Comparison of ENCODE assay signal across 18 cellular contexts in genomic region chr1:6627841-6628545, GRCh38. TPM values are rescaled to one million over a fixed set of nuclear protein-coding genes. Genes with fewer than 3 reads are reported as not detected.
DNase-seq lines count a peak whose midpoint lies in the region; ATAC-seq, FAIRE-seq and TF ChIP-seq lines count a peak whose summit lies in the region.
"Had no signal": no experiment of that assay in that cellular context is flagged by ENCODE, and none has a peak within 500 bp of the region (broad histone marks: within the 10 kb centered on the region; RNA-seq: fewer than 3 reads in every experiment).

No MANE protein-coding gene starts in this region.

- H3K79me2 ChIP-seq in astrocyte (ENCODE audit: insufficient read depth, low read length) = peaks cover 42% of the 10 kb centered on the region

- H3K4me1 ChIP-seq in CD8-positive, alpha-beta T cell (ENCODE audit: insufficient read depth, low read length) = peaks cover 18% of the 10 kb centered on the region
- H3K4me1 ChIP-seq in HUES6 (ENCODE audit: control insufficient read depth, insufficient read depth, low read length) (peaks cover 4% of the 10 kb centered on the region; the same call in 1 of the 2 replicates), astrocyte (ENCODE audit: insufficient read depth, low read length) (peaks cover 10% of the 10 kb centered on the region), ovary (ENCODE audit: insufficient read depth) (peaks cover 8% of the 10 kb centered on the region)

- H3K27ac ChIP-seq in CD8-positive, alpha-beta T cell (ENCODE audit: low read depth, low read length) = no peak overlapping the region
- H3K27ac ChIP-seq in HUES6 (ENCODE audit: low read depth, low read length) (no peak overlapping the region), astrocyte (ENCODE audit: low read depth, low read length) (no peak overlapping the region), ovary (no peak overlapping the region), coronary artery (no peak overlapping the region)
- H3K27ac ChIP-seq: C4-2B, heart right ventricle, sigmoid colon, stomach had no signal

- no peak for ATAC-seq in CD8-positive, alpha-beta T cell
- ATAC-seq: heart right ventricle, Panc1 had no signal

- no peak overlapping the region for H3K4me3 ChIP-seq in CD8-positive, alpha-beta T cell (ENCODE audit: low read depth, low read length)
- no peak overlapping the region for H3K4me3 ChIP-seq in HUES6 (ENCODE audit: low read depth, low read length)
- no peak overlapping the region for H3K4me3 ChIP-seq in astrocyte (ENCODE audit: insufficient read depth, low read depth, low read length)
- H3K4me3 ChIP-seq in ovary = no peak overlapping the region
- no peak overlapping the region for H3K4me3 ChIP-seq in coronary artery
- H3K4me3 ChIP-seq: heart right ventricle, sigmoid colon, stomach had no signal

- H3K9me3 ChIP-seq in CD8-positive, alpha-beta T cell (ENCODE audit: low read length) = no peaks in the 10 kb centered on the region
- no peaks in the 10 kb centered on the region for H3K9me3 ChIP-seq in HUES6 (ENCODE audit: control insufficient read depth, insufficient read depth, low read depth, low read length)
- no peaks in the 10 kb centered on the region for H3K9me3 ChIP-seq in astrocyte (ENCODE audit: insufficient read depth, low read depth, low read length)
- H3K9me3 ChIP-seq in ovary = no peaks in the 10 kb centered on the region
- H3K9me3 ChIP-seq: heart right ventricle, sigmoid colon, stomach had no signal

- no peaks in the 10 kb centered on the region for H3K27me3 Mint-ChIP-seq in CD8-positive, alpha-beta T cell (ENCODE audit: low read depth)
- H3K27me3 Mint-ChIP-seq in astrocyte (ENCODE audit: low read depth, unreplicated experiment) (no peaks in the 10 kb centered on the region), neural crest cell (ENCODE audit: low read depth) (no peaks in the 10 kb centered on the region)

- WGBS in ovary, 3 donors = 89 to 95% (median 91%) methylated on average over 21 of the region's 21 CpGs

- intact Hi-C loops in CD8-positive, alpha-beta T cell (cut with DNase I, micrococcal nuclease) = loop anchor here in 1 of 2 experiments (5.0 kb wide), 1 partner anchor 74 kb away; the partner anchor contains the start of gene DNAJC11
- intact Hi-C loops in ovary (cut with DNase I) = no loop called here

- peaks cover 30% of the 10 kb centered on the region for H3K4me1 Mint-ChIP-seq in CD8-positive, alpha-beta T cell (ENCODE audit: low read depth)
- H3K4me1 Mint-ChIP-seq in astrocyte (ENCODE audit: low read depth, unreplicated experiment) (peaks cover 4% of the 10 kb centered on the region), neural crest cell (peaks cover 30% of the 10 kb centered on the region)

- H2AFZ ChIP-seq in astrocyte (ENCODE audit: low read depth, low read length) = no peak overlapping the region

- peaks cover 15% of the 10 kb centered on the region for H3K36me3 ChIP-seq in CD8-positive, alpha-beta T cell (ENCODE audit: insufficient read depth, low read length)
- H3K36me3 ChIP-seq in HUES6 (ENCODE audit: control insufficient read depth, insufficient read depth, low read length) (peaks cover 56% of the 10 kb centered on the region), astrocyte (ENCODE audit: insufficient read depth, low read length) (peaks cover 8% of the 10 kb centered on the region), ovary (no peaks in the 10 kb centered on the region)

- no peak for TF ChIP-seq POLR2A in ovary (IDR thresholded peaks at IDR 0.05)

- peaks cover 49% of the 10 kb centered on the region for H4K20me1 ChIP-seq in astrocyte (ENCODE audit: insufficient read depth, low read length)

- CTCF ChIA-PET in CD8-positive, alpha-beta T cell (lab: Charles Lee) = interaction anchor here (0.8 to 1.6 kb wide), 2 partner anchors 18 to 74 kb away, joined by 3 to 8 read pairs; partner anchors contain the start of gene NOL9

- H3K9ac ChIP-seq in HUES6 (ENCODE audit: low read length) (peak overlapping the region; percentile 48), astrocyte (ENCODE audit: low read length) (no peak overlapping the region)

- FAIRE-seq in astrocyte (lab: Jason Lieb, UNC) = no peak
- FAIRE-seq: GM19239 had no signal

- H3K9me3 Mint-ChIP-seq in CD8-positive, alpha-beta T cell = no peaks in the 10 kb centered on the region
- H3K9me3 Mint-ChIP-seq in astrocyte (ENCODE audit: unreplicated experiment) = no peaks in the 10 kb centered on the region
- no peaks in the 10 kb centered on the region for H3K9me3 Mint-ChIP-seq in neural crest cell

- H3K36me3 Mint-ChIP-seq in CD8-positive, alpha-beta T cell = peaks cover 40% of the 10 kb centered on the region
- H3K36me3 Mint-ChIP-seq in astrocyte (ENCODE audit: low read depth, unreplicated experiment) (peaks cover 20% of the 10 kb centered on the region), neural crest cell (ENCODE audit: low read depth) (peaks cover 9% of the 10 kb centered on the region)

- POLR2A ChIA-PET in CD8-positive, alpha-beta T cell (lab: Charles Lee) = interaction anchor here (1.6 kb wide), 1 partner anchor 23 kb away, joined by 3 read pairs; no protein-coding TSS in a partner anchor

- H3K4me2 ChIP-seq in astrocyte (ENCODE audit: low read length) = no peak overlapping the region

- no peak overlapping the region for H3K27ac Mint-ChIP-seq in CD8-positive, alpha-beta T cell
- H3K27ac Mint-ChIP-seq in astrocyte (ENCODE audit: unreplicated experiment) = no peak overlapping the region
- no peak overlapping the region for H3K27ac Mint-ChIP-seq in neural crest cell (ENCODE audit: unreplicated experiment)

- TF ChIP-seq EP300 in ovary (IDR thresholded peaks at IDR 0.05) = no peak

- peak overlapping the region; percentile 9 for H3K4me3 Mint-ChIP-seq in CD8-positive, alpha-beta T cell
- H3K4me3 Mint-ChIP-seq in astrocyte (ENCODE audit: unreplicated experiment) = peak overlapping the region; percentile 74
- peak overlapping the region; percentile 88 for H3K4me3 Mint-ChIP-seq in neural crest cell

- TF ChIP-seq CTCF in CD8-positive, alpha-beta T cell (IDR thresholded peaks at IDR 0.05) = no peak
- no peak for TF ChIP-seq CTCF in astrocyte (IDR thresholded peaks at IDR 0.05; ENCODE audit: insufficient read depth, low read depth, low read length)
- no peak for TF ChIP-seq CTCF in neural crest cell (conservative IDR thresholded peaks at IDR 0.05)
- no peak for TF ChIP-seq CTCF in ovary (IDR thresholded peaks at IDR 0.05)
- no peak for TF ChIP-seq CTCF in coronary artery (IDR thresholded peaks at IDR 0.05)

- no peak for DNase-seq in CD8-positive, alpha-beta T cell
- no peak for DNase-seq in astrocyte (ENCODE audit: low read depth)
- DNase-seq in neural crest cell (ENCODE audit: low read depth, low spot score) = no peak
- DNase-seq in middle frontal gyrus (ENCODE audit: extremely low spot score, low spot score) = no peak
- DNase-seq in ovary = no peak
- no peak for DNase-seq in coronary artery (ENCODE audit: low spot score)
- DNase-seq: activated CD4-positive, alpha-beta T cell treated with anti-CD3 and anti-CD28 coated beads for 4 hours; heart right ventricle; kidney glomerular epithelial cell; NCI-H1417 treated with DMSO at 0.1 percent for 48 hours; NCI-H524; sigmoid colon; stomach; SW 1271 had no signal

- no peaks in the 10 kb centered on the region for H3K27me3 ChIP-seq in CD8-positive, alpha-beta T cell (ENCODE audit: insufficient read depth, low read length)
- H3K27me3 ChIP-seq in HUES6 (ENCODE audit: control insufficient read depth, insufficient read depth, low read length) (no peaks in the 10 kb centered on the region), astrocyte (ENCODE audit: insufficient read depth, low read length) (no peaks in the 10 kb centered on the region), ovary (no peaks in the 10 kb centered on the region)
- H3K27me3 ChIP-seq: heart right ventricle, sigmoid colon, stomach had no signal

RNA-seq across cellular contexts. Expression of gene THAP3, which starts 3.3 kb away (rescaled TPM):
- total RNA-seq in CD8-positive, alpha-beta T cell = 10 to 100 TPM; 13.9 to 14.4 TPM
- 15.1 and 16.5 TPM in 2 replicates for total RNA-seq in astrocyte
- 26.1 and 28.5 TPM in 2 replicates for total RNA-seq in neural crest cell
- total RNA-seq in ovary = 10 to 100 TPM; 15.7 to 24.6 (median 18.8) TPM
- 10 to 100 TPM in 1 of 2 donors, 1 to 10 TPM in 1; 5.6 to 33.6 TPM for polyA plus RNA-seq in ovary

RNA-seq across cellular contexts. Expression of gene PHF13, which starts 14.5 kb away (rescaled TPM):
- 1 to 10 TPM; 3.3 to 3.5 TPM for total RNA-seq in CD8-positive, alpha-beta T cell
- total RNA-seq in astrocyte (23.7 and 24.7 TPM in 2 replicates), neural crest cell (32.6 and 33.5 TPM in 2 replicates), ovary (10 to 100 TPM; 11.0 to 32.4 (median 16.5) TPM)
- polyA plus RNA-seq in ovary = 10 to 100 TPM; 13.5 to 14.6 TPM

RNA-seq across cellular contexts. Expression of gene KLHL21, which starts 25.3 kb away (rescaled TPM):
- 10 to 100 TPM; 33.3 to 33.4 TPM for total RNA-seq in CD8-positive, alpha-beta T cell
- total RNA-seq in astrocyte = 39.7 and 42.3 TPM in 2 replicates
- total RNA-seq in neural crest cell = 18.8 and 19.0 TPM in 2 replicates
- 10 to 100 TPM; 24.1 to 39.6 (median 34.4) TPM for total RNA-seq in ovary
- 10 to 100 TPM; 14.4 to 40.4 TPM for polyA plus RNA-seq in ovary

RNA-seq across cellular contexts. Expression of gene ZBTB48, which starts 48.2 kb away (rescaled TPM):
- total RNA-seq in CD8-positive, alpha-beta T cell = 10 to 100 TPM; 31.9 to 35.0 TPM
- total RNA-seq in astrocyte = 20.0 and 26.5 TPM in 2 replicates
- total RNA-seq in neural crest cell = 35.7 and 41.0 TPM in 2 replicates
- total RNA-seq in ovary = 10 to 100 TPM; 20.4 to 42.5 (median 33.7) TPM
- polyA plus RNA-seq in ovary = 10 to 100 TPM in 1 of 2 donors, 1 to 10 TPM in 1; 8.0 to 37.7 TPM

Comparison
In these comparisons a context has a peak if more than half of its experiments do, and no peak if none do; other contexts are left out.
1. H3K4me3 Mint-ChIP-seq: peak in every context shown above with its lines; median percentile 88 in neural crest cell; 74 in astrocyte; 9 in CD8-positive, alpha-beta T cell.